In genomic region chr15:84905016-84905916, GRCh38 we compare ENCODE assay signal across 2 cellular contexts.
TF ChIP-seq lines count a peak whose summit lies in the region.

No MANE protein-coding gene starts in this region.

TF ChIP-seq in A549, 52 proteins besides CTCF, POLR2A, EP300 and RAD21 (continued from another document):
- TF ChIP-seq, protein P1, sequence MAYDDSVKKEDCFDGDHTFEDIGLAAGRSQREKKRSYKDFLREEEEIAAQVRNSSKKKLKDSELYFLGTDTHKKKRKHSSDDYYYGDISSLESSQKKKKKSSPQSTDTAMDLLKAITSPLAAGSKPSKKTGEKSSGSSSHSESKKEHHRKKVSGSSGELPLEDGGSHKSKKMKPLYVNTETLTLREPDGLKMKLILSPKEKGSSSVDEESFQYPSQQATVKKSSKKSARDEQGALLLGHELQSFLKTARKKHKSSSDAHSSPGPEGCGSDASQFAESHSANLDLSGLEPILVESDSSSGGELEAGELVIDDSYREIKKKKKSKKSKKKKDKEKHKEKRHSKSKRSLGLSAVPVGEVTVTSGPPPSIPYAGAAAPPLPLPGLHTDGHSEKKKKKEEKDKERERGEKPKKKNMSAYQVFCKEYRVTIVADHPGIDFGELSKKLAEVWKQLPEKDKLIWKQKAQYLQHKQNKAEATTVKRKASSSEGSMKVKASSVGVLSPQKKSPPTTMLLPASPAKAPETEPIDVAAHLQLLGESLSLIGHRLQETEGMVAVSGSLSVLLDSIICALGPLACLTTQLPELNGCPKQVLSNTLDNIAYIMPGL (CRISPR knock-in tag; IDR thresholded peaks at IDR 0.05; ENCODE audit: borderline replicate concordance), result no peak

TF ChIP-seq in K562, 482 proteins besides CTCF, POLR2A, EP300 and RAD21 (continued from another document):
- TF ChIP-seq TRIM25 (IDR thresholded peaks at IDR 0.05; ENCODE audit: borderline replicate concordance), result no peak
- no peak for TF ChIP-seq FOXM1 (IDR thresholded peaks at IDR 0.05; ENCODE audit: low read depth)
- no peak for TF ChIP-seq FOXM1 (CRISPR knock-in tag; IDR thresholded peaks at IDR 0.05; ENCODE audit: low read depth)
- TF ChIP-seq, protein P2, sequence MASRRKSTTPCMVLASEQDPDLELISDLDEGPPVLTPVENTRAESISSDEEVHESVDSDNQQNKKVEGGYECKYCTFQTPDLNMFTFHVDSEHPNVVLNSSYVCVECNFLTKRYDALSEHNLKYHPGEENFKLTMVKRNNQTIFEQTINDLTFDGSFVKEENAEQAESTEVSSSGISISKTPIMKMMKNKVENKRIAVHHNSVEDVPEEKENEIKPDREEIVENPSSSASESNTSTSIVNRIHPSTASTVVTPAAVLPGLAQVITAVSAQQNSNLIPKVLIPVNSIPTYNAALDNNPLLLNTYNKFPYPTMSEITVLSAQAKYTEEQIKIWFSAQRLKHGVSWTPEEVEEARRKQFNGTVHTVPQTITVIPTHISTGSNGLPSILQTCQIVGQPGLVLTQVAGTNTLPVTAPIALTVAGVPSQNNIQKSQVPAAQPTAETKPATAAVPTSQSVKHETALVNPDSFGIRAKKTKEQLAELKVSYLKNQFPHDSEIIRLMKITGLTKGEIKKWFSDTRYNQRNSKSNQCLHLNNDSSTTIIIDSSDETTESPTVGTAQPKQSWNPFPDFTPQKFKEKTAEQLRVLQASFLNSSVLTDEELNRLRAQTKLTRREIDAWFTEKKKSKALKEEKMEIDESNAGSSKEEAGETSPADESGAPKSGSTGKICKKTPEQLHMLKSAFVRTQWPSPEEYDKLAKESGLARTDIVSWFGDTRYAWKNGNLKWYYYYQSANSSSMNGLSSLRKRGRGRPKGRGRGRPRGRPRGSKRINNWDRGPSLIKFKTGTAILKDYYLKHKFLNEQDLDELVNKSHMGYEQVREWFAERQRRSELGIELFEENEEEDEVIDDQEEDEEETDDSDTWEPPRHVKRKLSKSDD (conservative IDR thresholded peaks at IDR 0.05; ENCODE audit: low read length), result no peak
- TF ChIP-seq ZNF75A (CRISPR knock-in tag; IDR thresholded peaks at IDR 0.05), result no peak
- no peak for TF ChIP-seq TCF3 (CRISPR knock-in tag; IDR thresholded peaks at IDR 0.05)
- TF ChIP-seq ZNF584 (CRISPR knock-in tag; IDR thresholded peaks at IDR 0.05; ENCODE audit: low read depth), result no peak
- TF ChIP-seq HMG20B (CRISPR knock-in tag; IDR thresholded peaks at IDR 0.05), result no peak
- no peak for TF ChIP-seq ZNF318 (IDR thresholded peaks at IDR 0.05; ENCODE audit: borderline replicate concordance in 1 of 2, low read depth in 1 of 2)
- TF ChIP-seq, protein P3, sequence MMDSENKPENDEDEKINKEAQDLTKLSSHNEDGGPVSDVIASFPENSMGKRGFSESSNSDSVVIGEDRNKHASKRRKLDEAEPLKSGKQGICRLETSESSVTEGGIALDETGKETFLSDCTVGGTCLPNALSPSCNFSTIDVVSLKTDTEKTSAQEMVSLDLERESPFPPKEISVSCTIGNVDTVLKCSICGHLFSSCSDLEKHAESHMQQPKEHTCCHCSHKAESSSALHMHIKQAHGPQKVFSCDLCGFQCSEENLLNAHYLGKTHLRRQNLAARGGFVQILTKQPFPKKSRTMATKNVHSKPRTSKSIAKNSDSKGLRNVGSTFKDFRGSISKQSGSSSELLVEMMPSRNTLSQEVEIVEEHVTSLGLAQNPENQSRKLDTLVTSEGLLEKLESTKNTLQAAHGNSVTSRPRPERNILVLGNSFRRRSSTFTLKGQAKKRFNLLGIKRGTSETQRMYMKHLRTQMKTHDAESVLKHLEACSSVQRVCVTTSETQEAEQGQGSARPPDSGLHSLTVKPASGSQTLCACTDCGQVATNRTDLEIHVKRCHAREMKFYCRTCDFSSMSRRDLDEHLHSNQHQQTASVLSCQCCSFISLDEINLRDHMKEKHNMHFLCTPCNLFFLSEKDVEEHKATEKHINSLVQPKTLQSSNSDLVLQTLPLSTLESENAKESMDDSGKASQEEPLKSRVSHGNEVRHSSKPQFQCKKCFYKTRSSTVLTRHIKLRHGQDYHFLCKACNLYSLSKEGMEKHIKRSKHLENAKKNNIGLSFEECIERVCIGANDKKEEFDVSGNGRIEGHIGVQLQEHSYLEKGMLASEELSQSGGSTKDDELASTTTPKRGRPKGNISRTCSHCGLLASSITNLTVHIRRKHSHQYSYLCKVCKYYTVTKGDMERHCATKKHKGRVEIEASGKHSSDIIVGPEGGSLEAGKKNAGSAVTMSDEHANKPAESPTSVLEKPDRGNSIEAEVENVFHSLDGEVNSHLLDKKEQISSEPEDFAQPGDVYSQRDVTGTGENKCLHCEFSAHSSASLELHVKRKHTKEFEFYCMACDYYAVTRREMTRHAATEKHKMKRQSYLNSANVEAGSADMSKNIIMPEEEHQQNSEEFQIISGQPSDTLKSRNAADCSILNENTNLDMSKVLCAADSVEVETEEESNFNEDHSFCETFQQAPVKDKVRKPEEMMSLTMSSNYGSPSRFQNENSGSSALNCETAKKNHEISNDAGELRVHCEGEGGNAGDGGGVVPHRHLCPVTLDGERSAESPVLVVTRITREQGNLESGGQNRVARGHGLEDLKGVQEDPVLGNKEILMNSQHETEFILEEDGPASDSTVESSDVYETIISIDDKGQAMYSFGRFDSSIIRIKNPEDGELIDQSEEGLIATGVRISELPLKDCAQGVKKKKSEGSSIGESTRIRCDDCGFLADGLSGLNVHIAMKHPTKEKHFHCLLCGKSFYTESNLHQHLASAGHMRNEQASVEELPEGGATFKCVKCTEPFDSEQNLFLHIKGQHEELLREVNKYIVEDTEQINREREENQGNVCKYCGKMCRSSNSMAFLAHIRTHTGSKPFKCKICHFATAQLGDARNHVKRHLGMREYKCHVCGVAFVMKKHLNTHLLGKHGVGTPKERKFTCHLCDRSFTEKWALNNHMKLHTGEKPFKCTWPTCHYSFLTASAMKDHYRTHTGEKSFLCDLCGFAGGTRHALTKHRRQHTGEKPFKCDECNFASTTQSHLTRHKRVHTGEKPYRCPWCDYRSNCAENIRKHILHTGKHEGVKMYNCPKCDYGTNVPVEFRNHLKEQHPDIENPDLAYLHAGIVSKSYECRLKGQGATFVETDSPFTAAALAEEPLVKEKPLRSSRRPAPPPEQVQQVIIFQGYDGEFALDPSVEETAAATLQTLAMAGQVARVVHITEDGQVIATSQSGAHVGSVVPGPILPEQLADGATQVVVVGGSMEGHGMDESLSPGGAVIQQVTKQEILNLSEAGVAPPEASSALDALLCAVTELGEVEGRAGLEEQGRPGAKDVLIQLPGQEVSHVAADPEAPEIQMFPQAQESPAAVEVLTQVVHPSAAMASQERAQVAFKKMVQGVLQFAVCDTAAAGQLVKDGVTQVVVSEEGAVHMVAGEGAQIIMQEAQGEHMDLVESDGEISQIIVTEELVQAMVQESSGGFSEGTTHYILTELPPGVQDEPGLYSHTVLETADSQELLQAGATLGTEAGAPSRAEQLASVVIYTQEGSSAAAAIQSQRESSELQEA (IDR thresholded peaks at IDR 0.05; ENCODE audit: low read depth), result no peak
- TF ChIP-seq ZNF184 (CRISPR knock-in tag; IDR thresholded peaks at IDR 0.05), result no peak
- TF ChIP-seq C11orf30 (IDR thresholded peaks at IDR 0.05; ENCODE audit: low read depth), result no peak
- no peak for TF ChIP-seq CEBPG (CRISPR knock-in tag; IDR thresholded peaks at IDR 0.05)
- no peak for TF ChIP-seq CEBPG (tag; conservative IDR thresholded peaks at IDR 0.05 in 1 of 2, IDR thresholded peaks at IDR 0.05 in 1 of 2)
- TF ChIP-seq, protein P4, sequence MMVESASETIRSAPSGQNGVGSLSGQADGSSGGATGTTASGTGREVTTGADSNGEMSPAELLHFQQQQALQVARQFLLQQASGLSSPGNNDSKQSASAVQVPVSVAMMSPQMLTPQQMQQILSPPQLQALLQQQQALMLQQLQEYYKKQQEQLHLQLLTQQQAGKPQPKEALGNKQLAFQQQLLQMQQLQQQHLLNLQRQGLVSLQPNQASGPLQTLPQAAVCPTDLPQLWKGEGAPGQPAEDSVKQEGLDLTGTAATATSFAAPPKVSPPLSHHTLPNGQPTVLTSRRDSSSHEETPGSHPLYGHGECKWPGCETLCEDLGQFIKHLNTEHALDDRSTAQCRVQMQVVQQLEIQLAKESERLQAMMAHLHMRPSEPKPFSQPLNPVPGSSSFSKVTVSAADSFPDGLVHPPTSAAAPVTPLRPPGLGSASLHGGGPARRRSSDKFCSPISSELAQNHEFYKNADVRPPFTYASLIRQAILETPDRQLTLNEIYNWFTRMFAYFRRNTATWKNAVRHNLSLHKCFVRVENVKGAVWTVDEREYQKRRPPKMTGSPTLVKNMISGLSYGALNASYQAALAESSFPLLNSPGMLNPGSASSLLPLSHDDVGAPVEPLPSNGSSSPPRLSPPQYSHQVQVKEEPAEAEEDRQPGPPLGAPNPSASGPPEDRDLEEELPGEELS (CRISPR knock-in tag; IDR thresholded peaks at IDR 0.05; ENCODE audit: borderline replicate concordance), result no peak
